Comparison of ENCODE assay signal across 8 cellular contexts in genomic region chr1:23169727-23170335, GRCh38. TPM values are rescaled to one million over a fixed set of nuclear protein-coding genes. Genes with fewer than 3 reads are reported as not detected.
DNase-seq lines count a peak whose midpoint lies in the region; ATAC-seq and TF ChIP-seq lines count a peak whose summit lies in the region.

No MANE protein-coding gene starts in this region.

- DNase-seq in CMK (ENCODE audit: low read depth): peak; percentile 80
- peak; percentile 31 for DNase-seq in activated CD4-positive, alpha-beta memory T cell treated with anti-CD3 and anti-CD28 coated beads for 36 hours
- peak; percentile 95 for DNase-seq in fibroblast of villous mesenchyme (ENCODE audit: low read depth)
- DNase-seq in progenitor cell of endocrine pancreas (ENCODE audit: low spot score, unreplicated experiment): no peak

- H3K4me1 Mint-ChIP-seq in activated CD4-positive, alpha-beta memory T cell treated with anti-CD3 and anti-CD28 coated beads for 36 hours (ENCODE audit: low read depth): peaks cover 32% of the 10 kb centered on the region
- peaks cover 11% of the 10 kb centered on the region for H3K4me1 Mint-ChIP-seq in progenitor cell of endocrine pancreas (ENCODE audit: low read depth)

- ATAC-seq in GM19395 (IDR thresholded peaks at IDR 0.05; ENCODE audit: unreplicated experiment) (no peak), GM21786 (IDR thresholded peaks at IDR 0.05; ENCODE audit: unreplicated experiment) (no peak), HG03039 (IDR thresholded peaks at IDR 0.05; ENCODE audit: unreplicated experiment) (no peak)

- intact Hi-C loops in activated CD4-positive, alpha-beta memory T cell treated with anti-CD3 and anti-CD28 coated beads for 36 hours (cut with micrococcal nuclease): loop anchor here (2.0 kb wide), 2 partner anchors 21 to 67 kb away; no protein-coding TSS in a partner anchor

- no peaks in the 10 kb centered on the region for H3K27me3 Mint-ChIP-seq in activated CD4-positive, alpha-beta memory T cell treated with anti-CD3 and anti-CD28 coated beads for 36 hours
- peaks cover 7% of the 10 kb centered on the region for H3K27me3 Mint-ChIP-seq in progenitor cell of endocrine pancreas

- H3K4me3 Mint-ChIP-seq in activated CD4-positive, alpha-beta memory T cell treated with anti-CD3 and anti-CD28 coated beads for 36 hours: peak overlapping the region; percentile 48
- H3K4me3 Mint-ChIP-seq in progenitor cell of endocrine pancreas (ENCODE audit: low read depth): peak overlapping the region; percentile 99

- TF ChIP-seq CTCF in fibroblast of villous mesenchyme (IDR thresholded peaks at IDR 0.05; ENCODE audit: insufficient read depth, low read depth, low read length): no peak
- no peak for TF ChIP-seq CTCF in progenitor cell of endocrine pancreas (IDR thresholded peaks at IDR 0.05; ENCODE audit: unreplicated experiment)

- H3K36me3 ChIP-seq in HUES6 (ENCODE audit: control insufficient read depth, insufficient read depth, low read length): no peaks in the 10 kb centered on the region

- H3K9me3 Mint-ChIP-seq in activated CD4-positive, alpha-beta memory T cell treated with anti-CD3 and anti-CD28 coated beads for 36 hours: no peaks in the 10 kb centered on the region
- H3K9me3 Mint-ChIP-seq in progenitor cell of endocrine pancreas (ENCODE audit: low read depth): no peaks in the 10 kb centered on the region

- peaks cover 14% of the 10 kb centered on the region; the same call in 1 of the 2 replicates for H3K4me1 ChIP-seq in HUES6 (ENCODE audit: control insufficient read depth, insufficient read depth, low read length)

- H3K9me3 ChIP-seq in HUES6 (ENCODE audit: control insufficient read depth, insufficient read depth, low read depth, low read length): no peaks in the 10 kb centered on the region

- CTCF ChIA-PET in activated CD4-positive, alpha-beta memory T cell treated with anti-CD3 and anti-CD28 coated beads for 36 hours (lab: Charles Lee): interaction anchor here (2.0 to 3.2 kb wide), 3 partner anchors 9 to 71 kb away, joined by 6 to 20 read pairs (median 13); no protein-coding TSS in a partner anchor

- no peak overlapping the region for H3K27ac ChIP-seq in HUES6 (ENCODE audit: low read depth, low read length)

- H3K4me3 ChIP-seq in HUES6 (ENCODE audit: low read depth, low read length) (peak overlapping the region; percentile 99), fibroblast of villous mesenchyme (ENCODE audit: low read depth, low read length) (peak overlapping the region; percentile 95)

- POLR2A ChIA-PET in activated CD4-positive, alpha-beta memory T cell treated with anti-CD3 and anti-CD28 coated beads for 36 hours (lab: Charles Lee): interaction anchor here (0.9 to 3.1 kb wide), 4 partner anchors 8 to 175 kb away, joined by 3 to 14 read pairs (median 9); partner anchors contain the start of gene HNRNPR

- H3K27me3 ChIP-seq in HUES6 (ENCODE audit: control insufficient read depth, insufficient read depth, low read length): no peaks in the 10 kb centered on the region

- peak overlapping the region; percentile 32 for H3K9ac ChIP-seq in HUES6 (ENCODE audit: low read length)

- no peaks in the 10 kb centered on the region for H3K36me3 Mint-ChIP-seq in activated CD4-positive, alpha-beta memory T cell treated with anti-CD3 and anti-CD28 coated beads for 36 hours
- no peaks in the 10 kb centered on the region for H3K36me3 Mint-ChIP-seq in progenitor cell of endocrine pancreas (ENCODE audit: insufficient read depth)

- H3K27ac Mint-ChIP-seq in activated CD4-positive, alpha-beta memory T cell treated with anti-CD3 and anti-CD28 coated beads for 36 hours: no peak overlapping the region
- no peak overlapping the region for H3K27ac Mint-ChIP-seq in progenitor cell of endocrine pancreas

RNA-seq across cellular contexts. Expression of gene LUZP1, which starts 1.2 kb away (rescaled TPM):
- 10 to 100 TPM; 19.0 to 21.2 TPM for total RNA-seq in activated CD4-positive, alpha-beta memory T cell treated with anti-CD3 and anti-CD28 coated beads for 36 hours
- total RNA-seq in fibroblast of villous mesenchyme: 44.1 and 55.3 TPM in 2 replicates
- total RNA-seq in progenitor cell of endocrine pancreas: 45.3 and 47.5 TPM in 2 replicates

RNA-seq across cellular contexts. Expression of gene HTR1D, which starts 47.5 kb away (rescaled TPM):
- total RNA-seq in activated CD4-positive, alpha-beta memory T cell treated with anti-CD3 and anti-CD28 coated beads for 36 hours: not detected
- total RNA-seq in fibroblast of villous mesenchyme (0.86 and 2.3 TPM in 2 replicates), progenitor cell of endocrine pancreas (0.20 and 0.31 TPM in 2 replicates)
